ENCODE assay signal across 1 cellular context in the genomic region with DNA sequence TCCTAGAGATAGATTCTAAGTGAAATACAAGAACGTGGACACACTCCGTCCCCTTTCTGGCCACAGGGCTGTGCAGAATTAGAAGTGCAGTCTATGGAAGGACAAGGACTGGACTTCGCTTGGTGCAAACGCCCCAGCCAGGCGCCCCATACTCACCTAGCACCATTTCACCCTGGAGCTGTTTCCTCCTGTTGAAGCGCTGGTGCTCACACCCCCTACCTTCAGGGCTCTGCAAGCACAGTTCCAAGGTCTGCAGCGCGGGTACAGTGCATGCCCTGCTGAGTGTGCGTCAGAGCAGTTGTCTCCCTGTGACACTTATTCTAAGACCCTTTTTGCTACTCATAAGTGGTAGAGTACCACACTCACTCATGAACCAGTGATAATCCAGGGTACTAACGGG.
TF ChIP-seq lines count a peak whose summit lies in the region.

No MANE protein-coding gene starts in this region.

TF ChIP-seq in SK-N-SH treated with all-trans-retinoic acid at 6 μM for 48 hours, 23 proteins besides CTCF, POLR2A, EP300 and RAD21 (continued from another document):
- TF ChIP-seq CREB5 (CRISPR knock-in tag; IDR thresholded peaks at IDR 0.05; ENCODE audit: low read depth) (no peak), BACH2 (CRISPR knock-in tag; IDR thresholded peaks at IDR 0.05; ENCODE audit: borderline replicate concordance) (no peak), GLIS3 (CRISPR knock-in tag; IDR thresholded peaks at IDR 0.05) (no peak), TOX (CRISPR knock-in tag; IDR thresholded peaks at IDR 0.05; ENCODE audit: borderline replicate concordance) (no peak), OSR1 (CRISPR knock-in tag; IDR thresholded peaks at IDR 0.05) (no peak), SNAI2 (CRISPR knock-in tag; IDR thresholded peaks at IDR 0.05) (no peak), ZNF70 (CRISPR knock-in tag; IDR thresholded peaks at IDR 0.05) (no peak), ZC3H10 (CRISPR knock-in tag; IDR thresholded peaks at IDR 0.05) (no peak)
- TF ChIP-seq, protein P1, sequence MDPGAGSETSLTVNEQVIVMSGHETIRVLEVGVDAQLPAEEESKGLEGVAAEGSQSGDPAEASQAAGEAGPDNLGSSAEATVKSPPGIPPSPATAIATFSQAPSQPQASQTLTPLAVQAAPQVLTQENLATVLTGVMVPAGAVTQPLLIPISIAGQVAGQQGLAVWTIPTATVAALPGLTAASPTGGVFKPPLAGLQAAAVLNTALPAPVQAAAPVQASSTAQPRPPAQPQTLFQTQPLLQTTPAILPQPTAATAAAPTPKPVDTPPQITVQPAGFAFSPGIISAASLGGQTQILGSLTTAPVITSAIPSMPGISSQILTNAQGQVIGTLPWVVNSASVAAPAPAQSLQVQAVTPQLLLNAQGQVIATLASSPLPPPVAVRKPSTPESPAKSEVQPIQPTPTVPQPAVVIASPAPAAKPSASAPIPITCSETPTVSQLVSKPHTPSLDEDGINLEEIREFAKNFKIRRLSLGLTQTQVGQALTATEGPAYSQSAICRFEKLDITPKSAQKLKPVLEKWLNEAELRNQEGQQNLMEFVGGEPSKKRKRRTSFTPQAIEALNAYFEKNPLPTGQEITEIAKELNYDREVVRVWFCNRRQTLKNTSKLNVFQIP (CRISPR knock-in tag; IDR thresholded peaks at IDR 0.05; ENCODE audit: borderline replicate concordance, low read depth): no peak
- TF ChIP-seq, protein P2, sequence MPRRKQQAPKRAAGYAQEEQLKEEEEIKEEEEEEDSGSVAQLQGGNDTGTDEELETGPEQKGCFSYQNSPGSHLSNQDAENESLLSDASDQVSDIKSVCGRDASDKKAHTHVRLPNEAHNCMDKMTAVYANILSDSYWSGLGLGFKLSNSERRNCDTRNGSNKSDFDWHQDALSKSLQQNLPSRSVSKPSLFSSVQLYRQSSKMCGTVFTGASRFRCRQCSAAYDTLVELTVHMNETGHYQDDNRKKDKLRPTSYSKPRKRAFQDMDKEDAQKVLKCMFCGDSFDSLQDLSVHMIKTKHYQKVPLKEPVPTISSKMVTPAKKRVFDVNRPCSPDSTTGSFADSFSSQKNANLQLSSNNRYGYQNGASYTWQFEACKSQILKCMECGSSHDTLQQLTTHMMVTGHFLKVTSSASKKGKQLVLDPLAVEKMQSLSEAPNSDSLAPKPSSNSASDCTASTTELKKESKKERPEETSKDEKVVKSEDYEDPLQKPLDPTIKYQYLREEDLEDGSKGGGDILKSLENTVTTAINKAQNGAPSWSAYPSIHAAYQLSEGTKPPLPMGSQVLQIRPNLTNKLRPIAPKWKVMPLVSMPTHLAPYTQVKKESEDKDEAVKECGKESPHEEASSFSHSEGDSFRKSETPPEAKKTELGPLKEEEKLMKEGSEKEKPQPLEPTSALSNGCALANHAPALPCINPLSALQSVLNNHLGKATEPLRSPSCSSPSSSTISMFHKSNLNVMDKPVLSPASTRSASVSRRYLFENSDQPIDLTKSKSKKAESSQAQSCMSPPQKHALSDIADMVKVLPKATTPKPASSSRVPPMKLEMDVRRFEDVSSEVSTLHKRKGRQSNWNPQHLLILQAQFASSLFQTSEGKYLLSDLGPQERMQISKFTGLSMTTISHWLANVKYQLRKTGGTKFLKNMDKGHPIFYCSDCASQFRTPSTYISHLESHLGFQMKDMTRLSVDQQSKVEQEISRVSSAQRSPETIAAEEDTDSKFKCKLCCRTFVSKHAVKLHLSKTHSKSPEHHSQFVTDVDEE (CRISPR knock-in tag; IDR thresholded peaks at IDR 0.05): no peak
- TF ChIP-seq, protein P3, sequence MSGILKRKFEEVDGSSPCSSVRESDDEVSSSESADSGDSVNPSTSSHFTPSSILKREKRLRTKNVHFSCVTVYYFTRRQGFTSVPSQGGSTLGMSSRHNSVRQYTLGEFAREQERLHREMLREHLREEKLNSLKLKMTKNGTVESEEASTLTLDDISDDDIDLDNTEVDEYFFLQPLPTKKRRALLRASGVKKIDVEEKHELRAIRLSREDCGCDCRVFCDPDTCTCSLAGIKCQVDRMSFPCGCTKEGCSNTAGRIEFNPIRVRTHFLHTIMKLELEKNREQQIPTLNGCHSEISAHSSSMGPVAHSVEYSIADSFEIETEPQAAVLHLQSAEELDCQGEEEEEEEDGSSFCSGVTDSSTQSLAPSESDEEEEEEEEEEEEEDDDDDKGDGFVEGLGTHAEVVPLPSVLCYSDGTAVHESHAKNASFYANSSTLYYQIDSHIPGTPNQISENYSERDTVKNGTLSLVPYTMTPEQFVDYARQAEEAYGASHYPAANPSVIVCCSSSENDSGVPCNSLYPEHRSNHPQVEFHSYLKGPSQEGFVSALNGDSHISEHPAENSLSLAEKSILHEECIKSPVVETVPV (CRISPR knock-in tag; IDR thresholded peaks at IDR 0.05): no peak
